Comparison of ENCODE assay signal across 32 cellular contexts in genomic region chr15:60757273-60757672, GRCh38.
"Had no signal": no experiment of that assay in that cellular context is flagged by ENCODE, and none has a peak within 500 bp of the region (broad histone marks: within the 10 kb centered on the region; RNA-seq: fewer than 3 reads in every experiment).

No MANE protein-coding gene starts in this region.

- H3K36me3 ChIP-seq: ascending aorta, breast epithelium, cardiac muscle cell, colonic mucosa had no signal

- H3K27me3 Mint-ChIP-seq: activated naive CD8-positive, alpha-beta T cell treated with anti-CD3 and anti-CD28 coated beads, Interleukin-2, amount 10 ng/mL, durations not matched to agents 7 days and 5 days; activated T-cell treated with anti-CD3 and anti-CD28 coated beads, Interleukin-2, amount 50 U/mL, for 24 hours had no signal

- FAIRE-seq: endometrium, endothelial cell of umbilical vein, frontal cortex had no signal

- H3K36me3 Mint-ChIP-seq: activated naive CD4-positive, alpha-beta T cell treated with anti-CD3 and anti-CD28 coated beads, Interleukin-2, amount 10 ng/mL, durations not matched to agents 7 days and 5 days; activated naive CD8-positive, alpha-beta T cell treated with anti-CD3 and anti-CD28 coated beads, Interleukin-2, amount 10 ng/mL, durations not matched to agents 7 days and 5 days; brain; WTC11 had no signal

- H3K4me1 ChIP-seq: breast epithelium, colonic mucosa had no signal

- H3K27ac Mint-ChIP-seq: activated CD4-positive, alpha-beta memory T cell treated with anti-CD3 and anti-CD28 coated beads, Interleukin-2, amount 10 ng/mL, durations not matched to agents 7 days and 5 days; activated CD4-positive, alpha-beta T cell treated with anti-CD3 and anti-CD28 coated beads, Interleukin-2, amount 10 ng/mL, durations not matched to agents 7 days and 5 days; activated naive CD8-positive, alpha-beta T cell treated with anti-CD3 and anti-CD28 coated beads, Interleukin-2, amount 10 ng/mL, durations not matched to agents 7 days and 5 days; activated T-cell treated with anti-CD3 and anti-CD28 coated beads, Interleukin-2, amount 50 U/mL, for 24 hours; activated T-cell treated with anti-CD3 and anti-CD28 coated beads, Interleukin-2, amount 50 U/mL, for 72 hours; brain; T-helper 1 cell treated with Interleukin-12 subunit alpha and Interleukin-12 subunit beta and Interleukin-4 antibody, amounts not matched to agents 30 μg/mL and 1 μg/mL, for 36 hours; T-helper 2 cell treated with Interferon-gamma antibody and Interleukin-4, amounts not matched to agents 5 μg/mL and 100 μg/mL, for 36 hours; WTC11 had no signal

- H3K9me3 ChIP-seq: ascending aorta, breast epithelium, colonic mucosa had no signal

- H3K4me3 Mint-ChIP-seq: activated CD4-positive, alpha-beta memory T cell treated with anti-CD3 and anti-CD28 coated beads, Interleukin-2, amount 10 ng/mL, durations not matched to agents 7 days and 5 days; activated CD4-positive, alpha-beta T cell treated with anti-CD3 and anti-CD28 coated beads, Interleukin-2, amount 10 ng/mL, durations not matched to agents 7 days and 5 days; activated naive CD4-positive, alpha-beta T cell treated with anti-CD3 and anti-CD28 coated beads, Interleukin-2, amount 10 ng/mL, durations not matched to agents 7 days and 5 days; activated naive CD8-positive, alpha-beta T cell treated with anti-CD3 and anti-CD28 coated beads, Interleukin-2, amount 10 ng/mL, durations not matched to agents 7 days and 5 days; activated T-cell treated with anti-CD3 and anti-CD28 coated beads, Interleukin-2, amount 50 U/mL, for 24 hours; activated T-cell treated with anti-CD3 and anti-CD28 coated beads, Interleukin-2, amount 50 U/mL, for 72 hours; brain; T-helper 1 cell treated with Interleukin-12 subunit alpha and Interleukin-12 subunit beta and Interleukin-4 antibody, amounts not matched to agents 30 μg/mL and 1 μg/mL, for 36 hours; T-helper 2 cell treated with Interferon-gamma antibody and Interleukin-4, amounts not matched to agents 5 μg/mL and 100 μg/mL, for 36 hours; WTC11 had no signal

- H3K4me3 ChIP-seq: ascending aorta, breast epithelium, cardiac muscle cell, colonic mucosa had no signal

- H3K27ac ChIP-seq: ascending aorta, breast epithelium, cardiac muscle cell, colonic mucosa, epithelial cell of prostate had no signal

- DNase-seq: activated CD4-positive, alpha-beta memory T cell treated with anti-CD3 and anti-CD28 coated beads, Interleukin-2, amount 10 ng/mL, durations not matched to agents 7 days and 5 days; activated CD4-positive, alpha-beta T cell treated with anti-CD3 and anti-CD28 coated beads for 1 hour; activated CD4-positive, alpha-beta T cell treated with anti-CD3 and anti-CD28 coated beads for 4 hours; activated CD4-positive, alpha-beta T cell treated with anti-CD3 and anti-CD28 coated beads, Interleukin-2, amount 10 ng/mL, durations not matched to agents 7 days and 5 days; activated CD4-positive, alpha-beta T cell treated with anti-CD3 and anti-CD28 coated beads, Interleukin-2, amount 50 U/mL, for 4 hours; activated CD8-positive, alpha-beta memory T cell treated with anti-CD3 and anti-CD28 coated beads, Interleukin-2, amount 50 U/mL, for 48 hours; activated gamma-delta T cell; activated naive CD4-positive, alpha-beta T cell; activated naive CD4-positive, alpha-beta T cell treated with anti-CD3 and anti-CD28 coated beads, Interleukin-2, amount 10 ng/mL, durations not matched to agents 7 days and 5 days; activated naive CD8-positive, alpha-beta T cell treated with anti-CD3 and anti-CD28 coated beads, Interleukin-2, amount 10 ng/mL, durations not matched to agents 7 days and 5 days; activated T-cell treated with anti-CD3 and anti-CD28 coated beads for 4 hours; activated T-cell treated with anti-CD3 and anti-CD28 coated beads, Interleukin-2, amount 50 U/mL, for 24 hours; activated T-cell treated with anti-CD3 and anti-CD28 coated beads, Interleukin-2, amount 50 U/mL, for 72 hours; central memory CD4-positive, alpha-beta T cell; cerebellar nuclear complex; colonic mucosa; effector CD8-positive, alpha-beta T cell; foreskin fibroblast; head of caudate nucleus; T1000 had no signal

- H3K27me3 ChIP-seq: ascending aorta, breast epithelium, colonic mucosa had no signal

- ATAC-seq: activated naive CD4-positive, alpha-beta T cell treated with anti-CD3 and anti-CD28 coated beads, Interleukin-2, amount 50 U/mL, for 72 hours; activated T-cell treated with anti-CD3 and anti-CD28 coated beads, Interleukin-2, amount 50 U/mL, for 72 hours; WTC11 had no signal
